8 cellular contexts compared by ENCODE assay signal in the genomic region with DNA sequence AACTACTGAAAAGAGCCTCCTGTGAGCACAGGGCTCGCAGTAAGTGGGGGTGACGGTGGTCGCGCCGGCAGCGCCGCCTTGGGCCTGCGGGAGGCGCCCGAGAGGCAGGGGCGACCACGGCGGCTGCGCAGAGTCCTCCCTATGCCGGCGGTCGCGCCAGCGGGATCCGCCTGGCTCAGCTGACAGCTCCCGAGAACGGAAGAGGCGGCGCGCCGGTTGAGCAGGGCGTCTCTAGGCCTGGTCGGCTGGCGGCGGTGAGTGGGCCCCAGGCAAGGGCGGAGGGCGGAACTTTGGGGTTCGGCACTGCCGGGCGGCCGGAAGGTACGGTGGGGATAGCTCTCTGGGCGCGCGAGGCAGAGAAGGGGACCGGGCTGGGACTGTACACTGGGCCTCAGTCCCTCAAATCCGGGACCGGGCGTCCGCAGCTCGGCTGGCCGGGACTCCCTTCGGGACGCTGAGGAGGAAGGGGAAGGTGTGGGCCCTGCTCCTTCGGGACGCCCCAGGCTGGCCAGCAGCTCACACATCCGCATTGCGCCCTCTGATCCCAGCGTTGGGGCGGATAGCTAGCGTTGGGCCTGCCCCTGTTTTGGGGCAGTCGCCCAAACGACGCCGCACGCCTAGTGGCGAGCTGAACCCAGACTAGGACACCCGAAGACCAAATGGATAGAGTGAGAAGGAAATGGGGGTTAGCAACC. TPM values are rescaled to one million over a fixed set of nuclear protein-coding genes. Genes with fewer than 3 reads are reported as not detected.
A peak's percentile ranks its signal among the peaks of the same experiment; 100 is the strongest.
DNase-seq lines count a peak whose midpoint lies in the region; ATAC-seq, FAIRE-seq and TF ChIP-seq lines count a peak whose summit lies in the region.

A gene with protein sequence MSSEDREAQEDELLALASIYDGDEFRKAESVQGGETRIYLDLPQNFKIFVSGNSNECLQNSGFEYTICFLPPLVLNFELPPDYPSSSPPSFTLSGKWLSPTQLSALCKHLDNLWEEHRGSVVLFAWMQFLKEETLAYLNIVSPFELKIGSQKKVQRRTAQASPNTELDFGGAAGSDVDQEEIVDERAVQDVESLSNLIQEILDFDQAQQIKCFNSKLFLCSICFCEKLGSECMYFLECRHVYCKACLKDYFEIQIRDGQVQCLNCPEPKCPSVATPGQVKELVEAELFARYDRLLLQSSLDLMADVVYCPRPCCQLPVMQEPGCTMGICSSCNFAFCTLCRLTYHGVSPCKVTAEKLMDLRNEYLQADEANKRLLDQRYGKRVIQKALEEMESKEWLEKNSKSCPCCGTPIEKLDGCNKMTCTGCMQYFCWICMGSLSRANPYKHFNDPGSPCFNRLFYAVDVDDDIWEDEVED (plus strand): TSS at position 192 of the 695 bp plus-strand sequence. CDS start 4,484 bp downstream, outside the sequence.

- peak; percentile 91 for ATAC-seq in HG02763 (IDR thresholded peaks at IDR 0.05; ENCODE audit: unreplicated experiment)

- TF ChIP-seq POLR2A in GM12891 (IDR thresholded peaks at IDR 0.05; ENCODE audit: low read depth, low read length) (peak; percentile 76; the same call in 1 of the 2 replicates), uterus (IDR thresholded peaks at IDR 0.05) (peak; percentile 83 to 87)

- H3K9me3 ChIP-seq in left ventricle myocardium inferior (replicated peaks) = no peaks in the 10 kb centered on the region
- no peaks in the 10 kb centered on the region for H3K9me3 ChIP-seq in uterus

- H3K4me3 ChIP-seq in left ventricle myocardium inferior = peak within 1 kb of the TSS; percentile 89
- H3K4me3 ChIP-seq in uterus = peak within 1 kb of the TSS; percentile 67 to 87

- peaks cover 48% of the 10 kb centered on the region for H3K4me1 ChIP-seq in left ventricle myocardium inferior
- peaks cover 6 to 8% of the 10 kb centered on the region in 2 donors for H3K4me1 ChIP-seq in uterus

- DNase-seq in GM12891 (ENCODE audit: insufficient read length, low spot score) (peak; percentile 89), NCI-H1436 (lab: John Stamatoyannopoulos, UW) (peak; percentile 83), T-helper 1 cell (peak; percentile 87 to 98 (median 89)), amniotic epithelial cell (ENCODE audit: low read depth) (peak; percentile 89), left ventricle myocardium inferior (peak; percentile 94), pulmonary artery endothelial cell (ENCODE audit: low read depth, low spot score) (peak; percentile 81), uterus (peak; percentile 87 to 92)

- intact Hi-C loops in left ventricle myocardium inferior (cut with micrococcal nuclease) (loop anchor here (10.0 kb wide), 1 partner anchor 54 kb away; no protein-coding TSS in a partner anchor), uterus (cut with DNase I; ENCODE audit: low total_unique reads) (no loop called here)

- peaks cover 35% of the 10 kb centered on the region for H3K36me3 ChIP-seq in left ventricle myocardium inferior
- H3K36me3 ChIP-seq in uterus = no peaks in the 10 kb centered on the region

- TF ChIP-seq CTCF in left ventricle myocardium inferior (IDR thresholded peaks at IDR 0.05; ENCODE audit: borderline replicate concordance) (peak; percentile 98), uterus (IDR thresholded peaks at IDR 0.05) (peak; percentile 96 to 99 (median 97))

- peak within 1 kb of the TSS; percentile 99 for H3K27ac ChIP-seq in left ventricle myocardium inferior (replicated peaks)
- peak within 1 kb of the TSS; percentile 82 to 99 for H3K27ac ChIP-seq in uterus

- peak; percentile 95 for FAIRE-seq in GM12891 (lab: Jason Lieb, UNC)

- H3K27me3 ChIP-seq in left ventricle myocardium inferior (ENCODE audit: low read depth) (no peaks in the 10 kb centered on the region), uterus (no peaks in the 10 kb centered on the region)

TF ChIP-seq in GM12891, 5 proteins besides CTCF, POLR2A, EP300 and RAD21:
- TF ChIP-seq TAF1 (IDR thresholded peaks at IDR 0.05; ENCODE audit: low read depth, low read length) (peak; percentile 62), POLR2AphosphoS5 (IDR thresholded peaks at IDR 0.05; ENCODE audit: low read depth, low read length) (peak; percentile 79), SPI1 (IDR thresholded peaks at IDR 0.05; ENCODE audit: low read depth, low read length) (no peak; the same call in 1 of the 2 replicates), PAX5 (IDR thresholded peaks at IDR 0.05; ENCODE audit: insufficient read depth, low read length, severe bottlenecking) (peak; percentile 40), POU2F2 (IDR thresholded peaks at IDR 0.05; ENCODE audit: low read depth, low read length) (peak; percentile 5; the same call in 1 of the 2 replicates)
TF ChIP-seq in GM12891: peak in this region for 4.

RNA-seq across cellular contexts. Expression of the gene that starts here (rescaled TPM):
- polyA plus RNA-seq in GM12891 (2012; ENCODE audit: low read depth, missing spikeins) = 20.1 TPM
- 120 TPM for total RNA-seq in left ventricle myocardium inferior
- total RNA-seq in pulmonary artery endothelial cell = 77.1 and 102 TPM in 2 replicates
- total RNA-seq in uterus = 10 to 100 TPM; 20.3 to 70.2 (median 46.7) TPM

Comparison
In these comparisons a context has a peak if more than half of its experiments do, and no peak if none do; other contexts are left out.
1. Peak in every context shown above with its lines: DNase-seq, ATAC-seq, H3K4me3 ChIP-seq and H3K27ac ChIP-seq.